ENCODE assay signal across 12 cellular contexts in the genomic region with DNA sequence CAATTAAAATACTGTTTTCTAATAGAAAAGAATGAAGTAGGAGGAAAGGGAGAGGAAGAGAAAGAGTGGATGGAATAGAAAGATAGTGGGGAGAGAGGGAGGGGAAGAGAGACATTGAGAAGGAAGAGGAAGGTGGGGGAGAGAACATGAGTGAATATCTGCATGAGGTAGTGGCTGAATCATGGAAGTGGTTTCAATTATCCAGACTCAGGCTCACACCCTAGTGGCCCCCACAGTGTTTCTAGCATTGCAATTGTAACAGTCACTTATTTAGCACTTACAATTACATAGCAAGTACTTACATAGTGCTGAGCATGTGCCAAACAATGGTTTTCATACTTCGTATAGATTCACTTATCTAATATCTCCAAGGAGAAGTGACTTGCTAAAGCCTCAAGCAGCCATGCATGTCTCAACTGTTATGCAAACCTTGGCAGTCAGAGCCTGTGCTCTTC.
DNase-seq lines count a peak whose midpoint lies in the region; ATAC-seq and TF ChIP-seq lines count a peak whose summit lies in the region.
"Had no signal": no experiment of that assay in that cellular context is flagged by ENCODE, and none has a peak within 500 bp of the region (broad histone marks: within the 10 kb centered on the region; RNA-seq: fewer than 3 reads in every experiment).

No MANE protein-coding gene starts in this region.

- TF ChIP-seq CTCF in fibroblast of pulmonary artery (IDR thresholded peaks at IDR 0.05; ENCODE audit: low read length, missing control alignments) (no peak), chondrocyte (IDR thresholded peaks at IDR 0.05) (no peak)

- H3K4me3 Mint-ChIP-seq in T-helper 17 cell (peak overlapping the region; percentile 39), chondrocyte (ENCODE audit: unreplicated experiment) (no peak overlapping the region)

- no peaks in the 10 kb centered on the region for H3K9me3 ChIP-seq in T-helper 17 cell (ENCODE audit: control insufficient read depth, low read length, poor library complexity, severe bottlenecking)

- DNase-seq in left ventricle myocardium superior = no peak
- no peak for DNase-seq in Right ventricle myocardium superior
- no peak for DNase-seq in T-helper 17 cell
- DNase-seq in fibroblast of pulmonary artery (ENCODE audit: low read depth) = peak; percentile 76
- no peak for DNase-seq in pons (ENCODE audit: low spot score)
- no peak for DNase-seq in chondrocyte (ENCODE audit: low spot score)
- DNase-seq: glutamatergic neuron, NCI-H1694, small intestine had no signal

- H3K4me1 Mint-ChIP-seq in T-helper 17 cell (peaks cover 18% of the 10 kb centered on the region), chondrocyte (ENCODE audit: low read depth) (peaks cover 9% of the 10 kb centered on the region)

- no peaks in the 10 kb centered on the region for H3K27me3 Mint-ChIP-seq in T-helper 17 cell
- H3K27me3 Mint-ChIP-seq in chondrocyte (ENCODE audit: low read depth) = no peaks in the 10 kb centered on the region

- H3K27ac Mint-ChIP-seq in T-helper 17 cell (peak overlapping the region; percentile 83), chondrocyte (ENCODE audit: unreplicated experiment) (no peak overlapping the region)

- no peak overlapping the region for H3K4me3 ChIP-seq in fibroblast of pulmonary artery (replicated peaks; ENCODE audit: low read depth, low read length)
- H3K4me3 ChIP-seq: cardiac muscle cell had no signal

- H3K9me3 Mint-ChIP-seq in chondrocyte (ENCODE audit: low read depth) = no peaks in the 10 kb centered on the region

- peaks cover 9% of the 10 kb centered on the region for H3K36me3 Mint-ChIP-seq in T-helper 17 cell (ENCODE audit: low read depth)
- H3K36me3 Mint-ChIP-seq in chondrocyte (ENCODE audit: low read depth) = peaks cover 10% of the 10 kb centered on the region

- intact Hi-C loops in left ventricle myocardium superior (cut with micrococcal nuclease) (no loop called here), Right ventricle myocardium superior (cut with DNase I) (no loop called here)

- ATAC-seq in left ventricle myocardium superior (peak; percentile 30), Right ventricle myocardium superior (ENCODE audit: poor library complexity) (no peak), T-helper 17 cell (no peak), GM19324 (IDR thresholded peaks at IDR 0.05; ENCODE audit: low FRiP score, unreplicated experiment) (no peak), HG02970 (IDR thresholded peaks at IDR 0.05; ENCODE audit: low FRiP score, unreplicated experiment) (no peak)
